Comparison of ENCODE assay signal across 8 cellular contexts in the genomic region with DNA sequence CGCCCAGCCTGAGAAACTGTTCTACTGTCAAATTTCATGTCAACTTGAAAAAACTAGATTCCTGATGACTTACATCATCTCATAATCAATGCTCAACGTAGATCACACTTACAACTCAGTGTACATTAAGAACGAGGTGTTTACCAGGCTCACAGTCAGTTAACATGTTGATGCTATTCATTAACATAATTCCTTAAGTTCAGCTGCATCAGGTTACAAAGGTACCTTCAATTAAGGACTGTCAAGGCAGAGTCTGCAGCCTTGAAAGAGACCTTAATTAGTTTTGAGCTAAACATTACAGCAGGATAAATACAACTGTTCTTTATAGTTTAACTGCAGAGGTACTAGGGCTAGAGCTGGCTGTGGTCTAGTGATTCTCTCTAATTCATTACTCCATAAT. TPM values are rescaled to one million over a fixed set of nuclear protein-coding genes. Genes with fewer than 3 reads are reported as not detected.
DNase-seq lines count a peak whose midpoint lies in the region; ATAC-seq and TF ChIP-seq lines count a peak whose summit lies in the region.

No MANE protein-coding gene starts in this region.

- 45 to 65% methylated on average over 3 of the region's 3 CpGs for WGBS in thyroid gland, 2 donors

- peak overlapping the region in 2 of 3 donors; percentile 97 to 100 for H3K27ac ChIP-seq in thyroid gland

- CTCF ChIA-PET in activated CD8-positive, alpha-beta memory T cell treated with anti-CD3 and anti-CD28 coated beads, Interleukin-2, amount 10 ng/mL, durations not matched to agents 7 days and 5 days (lab: Charles Lee): interaction anchor here (0.9 to 4.9 kb wide), 4 partner anchors 45 to 93 kb away, joined by 3 to 28 read pairs (median 4); no protein-coding TSS in a partner anchor

- TF ChIP-seq CTCF in thyroid gland (IDR thresholded peaks at IDR 0.05): no peak

- DNase-seq in activated CD8-positive, alpha-beta memory T cell treated with anti-CD3 and anti-CD28 coated beads, Interleukin-2, amount 10 ng/mL, durations not matched to agents 7 days and 5 days: no peak
- no peak for DNase-seq in activated CD8-positive, alpha-beta memory T cell treated with anti-CD3 and anti-CD28 coated beads for 24 hours
- DNase-seq in activated T-helper 1 cell treated with anti-CD3 and anti-CD28 coated beads, Interleukin-12 subunit alpha, Interleukin-12 subunit beta, Interleukin-2, Interleukin-4 antibody, amounts not matched to agents 30 ng/mL and 10 ng/mL and 1 ng/mL, durations not matched to agents 14 hours and 24 hours and 36 hours (ENCODE audit: low spot score): no peak
- DNase-seq in kidney tubule cell (ENCODE audit: low spot score) (peak; percentile 23), thyroid gland (no peak)
- no peak for DNase-seq in central memory CD4-positive, alpha-beta T cell
- no peak for DNase-seq in activated CD8-positive, alpha-beta memory T cell treated with anti-CD3 and anti-CD28 coated beads, Interleukin-2, amount 50 U/mL, for 48 hours

- H3K9me3 ChIP-seq in thyroid gland: no peaks in the 10 kb centered on the region

- peak overlapping the region; percentile 82 for H3K27ac Mint-ChIP-seq in activated CD8-positive, alpha-beta memory T cell treated with anti-CD3 and anti-CD28 coated beads, Interleukin-2, amount 10 ng/mL, durations not matched to agents 7 days and 5 days
- peak overlapping the region; percentile 27 for H3K27ac Mint-ChIP-seq in activated T-helper 1 cell treated with anti-CD3 and anti-CD28 coated beads, Interleukin-12 subunit alpha, Interleukin-12 subunit beta, Interleukin-2, Interleukin-4 antibody, amounts not matched to agents 30 ng/mL and 10 ng/mL and 1 ng/mL, durations not matched to agents 14 hours and 24 hours and 36 hours

- peaks cover 50% of the 10 kb centered on the region for H3K4me1 Mint-ChIP-seq in activated CD8-positive, alpha-beta memory T cell treated with anti-CD3 and anti-CD28 coated beads, Interleukin-2, amount 10 ng/mL, durations not matched to agents 7 days and 5 days
- H3K4me1 Mint-ChIP-seq in activated T-helper 1 cell treated with anti-CD3 and anti-CD28 coated beads, Interleukin-12 subunit alpha, Interleukin-12 subunit beta, Interleukin-2, Interleukin-4 antibody, amounts not matched to agents 30 ng/mL and 10 ng/mL and 1 ng/mL, durations not matched to agents 14 hours and 24 hours and 36 hours (ENCODE audit: low read depth): peaks cover 39% of the 10 kb centered on the region

- H3K4me3 ChIP-seq in thyroid gland (replicated peaks in 1 of 3): peak overlapping the region in 1 of 3 donors; percentile 92

- TF ChIP-seq POLR2A in thyroid gland (IDR thresholded peaks at IDR 0.05): no peak

- ATAC-seq in activated CD8-positive, alpha-beta memory T cell treated with anti-CD3 and anti-CD28 coated beads, Interleukin-2, amount 10 ng/mL, durations not matched to agents 7 days and 5 days: no peak
- no peak for ATAC-seq in GM18873 (IDR thresholded peaks at IDR 0.05; ENCODE audit: low FRiP score, unreplicated experiment)

- H3K4me1 ChIP-seq in thyroid gland: peaks cover 33 to 50% of the 10 kb centered on the region in 2 donors

- intact Hi-C loops in activated T-helper 1 cell treated with anti-CD3 and anti-CD28 coated beads, Interleukin-12 subunit alpha, Interleukin-12 subunit beta, Interleukin-2, Interleukin-4 antibody, amounts not matched to agents 30 ng/mL and 10 ng/mL and 1 ng/mL, durations not matched to agents 14 hours and 24 hours and 36 hours (cut with micrococcal nuclease): loop anchor here (1.0 to 5.0 kb wide), 8 partner anchors 13 to 1248 kb away; partner anchors contain the start of genes CEP95, DDX5, LRRC37A3 and PRKCA
- intact Hi-C loops in thyroid gland (cut with DNase I): loop anchor here (5.0 kb wide), 2 partner anchors 48 to 77 kb away; no protein-coding TSS in a partner anchor

- H3K36me3 ChIP-seq in thyroid gland: peaks cover 5 to 14% of the 10 kb centered on the region in 2 donors

- no peaks in the 10 kb centered on the region for H3K9me3 Mint-ChIP-seq in activated CD8-positive, alpha-beta memory T cell treated with anti-CD3 and anti-CD28 coated beads, Interleukin-2, amount 10 ng/mL, durations not matched to agents 7 days and 5 days (ENCODE audit: low read depth)
- H3K9me3 Mint-ChIP-seq in activated T-helper 1 cell treated with anti-CD3 and anti-CD28 coated beads, Interleukin-12 subunit alpha, Interleukin-12 subunit beta, Interleukin-2, Interleukin-4 antibody, amounts not matched to agents 30 ng/mL and 10 ng/mL and 1 ng/mL, durations not matched to agents 14 hours and 24 hours and 36 hours: no peaks in the 10 kb centered on the region

- no peaks in the 10 kb centered on the region for H3K27me3 Mint-ChIP-seq in activated CD8-positive, alpha-beta memory T cell treated with anti-CD3 and anti-CD28 coated beads, Interleukin-2, amount 10 ng/mL, durations not matched to agents 7 days and 5 days
- no peaks in the 10 kb centered on the region for H3K27me3 Mint-ChIP-seq in activated T-helper 1 cell treated with anti-CD3 and anti-CD28 coated beads, Interleukin-12 subunit alpha, Interleukin-12 subunit beta, Interleukin-2, Interleukin-4 antibody, amounts not matched to agents 30 ng/mL and 10 ng/mL and 1 ng/mL, durations not matched to agents 14 hours and 24 hours and 36 hours (ENCODE audit: insufficient read depth)

- peaks cover 49% of the 10 kb centered on the region for H3K36me3 Mint-ChIP-seq in activated CD8-positive, alpha-beta memory T cell treated with anti-CD3 and anti-CD28 coated beads, Interleukin-2, amount 10 ng/mL, durations not matched to agents 7 days and 5 days
- H3K36me3 Mint-ChIP-seq in activated T-helper 1 cell treated with anti-CD3 and anti-CD28 coated beads, Interleukin-12 subunit alpha, Interleukin-12 subunit beta, Interleukin-2, Interleukin-4 antibody, amounts not matched to agents 30 ng/mL and 10 ng/mL and 1 ng/mL, durations not matched to agents 14 hours and 24 hours and 36 hours (ENCODE audit: low read depth): peaks cover 37% of the 10 kb centered on the region

- H3K27me3 ChIP-seq in thyroid gland: no peaks in the 10 kb centered on the region

- peak overlapping the region; percentile 95 for H3K4me3 Mint-ChIP-seq in activated CD8-positive, alpha-beta memory T cell treated with anti-CD3 and anti-CD28 coated beads, Interleukin-2, amount 10 ng/mL, durations not matched to agents 7 days and 5 days
- peak overlapping the region; percentile 94 for H3K4me3 Mint-ChIP-seq in activated T-helper 1 cell treated with anti-CD3 and anti-CD28 coated beads, Interleukin-12 subunit alpha, Interleukin-12 subunit beta, Interleukin-2, Interleukin-4 antibody, amounts not matched to agents 30 ng/mL and 10 ng/mL and 1 ng/mL, durations not matched to agents 14 hours and 24 hours and 36 hours

RNA-seq across cellular contexts. Expression of gene GNA13, which starts 1.9 kb away (rescaled TPM):
- 10 to 100 TPM; 78.2 to 79.9 TPM for total RNA-seq in activated CD8-positive, alpha-beta memory T cell treated with anti-CD3 and anti-CD28 coated beads, Interleukin-2, amount 10 ng/mL, durations not matched to agents 7 days and 5 days
- total RNA-seq in activated T-helper 1 cell treated with anti-CD3 and anti-CD28 coated beads, Interleukin-12 subunit alpha, Interleukin-12 subunit beta, Interleukin-2, Interleukin-4 antibody, amounts not matched to agents 30 ng/mL and 10 ng/mL and 1 ng/mL, durations not matched to agents 14 hours and 24 hours and 36 hours: 52.7 and 56.3 TPM in 2 replicates
- total RNA-seq in thyroid gland: 10 to 100 TPM; 39.4 to 59.4 (median 49.9) TPM
